8 cellular contexts compared by ENCODE assay signal in the genomic region with DNA sequence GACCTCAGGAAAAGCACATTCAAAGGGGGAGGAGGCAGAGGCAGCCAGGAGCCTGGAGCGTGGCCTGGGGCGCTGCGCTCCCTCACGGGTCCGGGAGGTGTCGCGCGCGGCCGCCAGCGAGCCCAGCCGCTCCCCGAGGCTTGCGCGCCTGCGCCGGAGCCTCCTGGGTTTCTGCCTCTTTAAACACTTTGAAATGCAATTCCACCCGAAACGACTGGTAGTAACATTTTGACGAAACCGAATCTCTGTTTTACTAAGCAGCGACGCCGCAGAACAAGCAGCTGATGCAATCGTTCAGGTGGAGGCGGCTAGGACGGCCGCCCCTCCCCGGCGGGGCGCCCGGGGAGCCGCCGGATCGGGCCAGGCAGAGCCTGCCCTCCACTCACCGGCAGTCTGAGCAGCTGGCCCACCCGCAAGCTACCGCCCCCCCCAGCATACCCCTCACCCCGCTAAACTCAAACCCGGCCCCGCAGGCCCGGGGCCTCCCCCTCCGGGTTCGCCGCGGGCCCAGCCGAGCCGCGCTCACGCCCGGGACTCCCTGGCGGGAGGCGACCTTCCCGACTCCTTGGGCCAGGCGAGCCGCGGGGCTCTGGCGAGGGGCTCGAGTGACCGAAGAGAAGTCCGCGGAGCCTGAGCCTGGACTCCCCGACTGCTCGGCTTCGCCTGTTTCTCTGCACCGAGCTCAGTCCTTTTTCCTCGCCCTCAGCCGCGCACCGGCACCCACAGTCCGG. TPM values are rescaled to one million over a fixed set of nuclear protein-coding genes. Genes with fewer than 3 reads are reported as not detected.
DNase-seq lines count a peak whose midpoint lies in the region; ATAC-seq, FAIRE-seq and TF ChIP-seq lines count a peak whose summit lies in the region.

No MANE protein-coding gene starts in this region.

- TF ChIP-seq POLR2A in GM12892 (IDR thresholded peaks at IDR 0.05; ENCODE audit: low read depth, low read length): no peak

- peak overlapping the region; percentile 52 for H3K27ac ChIP-seq in layer of hippocampus (ENCODE audit: low read depth, low read length)

- ATAC-seq in HG02642 (IDR thresholded peaks at IDR 0.05; ENCODE audit: poor library complexity, unreplicated experiment): peak; percentile 97

- peak; percentile 9 for FAIRE-seq in GM12892 (lab: Jason Lieb, UNC)

- DNase-seq in GM12892 (ENCODE audit: insufficient read length) (peak; percentile 41), NCI-H128 (lab: John Stamatoyannopoulos, UW; ENCODE audit: unreplicated experiment) (peak; percentile 39), cerebellum (ENCODE audit: low spot score) (peak; percentile 70), NCI-H187 treated with DMSO at 0.1 percent for 48 hours (lab: John Stamatoyannopoulos, UW) (no peak)
- peak; percentile 68 for DNase-seq in activated CD4-positive, alpha-beta T cell treated with anti-CD3 and anti-CD28 coated beads for 1 hour
- peak; percentile 90 for DNase-seq in stimulated activated CD4-positive, alpha-beta T cell treated with anti-CD3 and anti-CD28 coated beads, Interleukin-15, amount 100 ng/mL, for 24 hours

- H3K27me3 ChIP-seq in layer of hippocampus (ENCODE audit: control insufficient read depth, insufficient read depth, low read length): peaks cover 37% of the 10 kb centered on the region

RNA-seq across cellular contexts. Expression of a gene that starts 3.3 kb away (rescaled TPM):
- polyA plus RNA-seq in GM12892 (2012; ENCODE audit: missing spikeins): not detected
- 1.8 TPM for total RNA-seq in cerebellum
